Comparison of ENCODE assay signal across 8 cellular contexts in the genomic region with DNA sequence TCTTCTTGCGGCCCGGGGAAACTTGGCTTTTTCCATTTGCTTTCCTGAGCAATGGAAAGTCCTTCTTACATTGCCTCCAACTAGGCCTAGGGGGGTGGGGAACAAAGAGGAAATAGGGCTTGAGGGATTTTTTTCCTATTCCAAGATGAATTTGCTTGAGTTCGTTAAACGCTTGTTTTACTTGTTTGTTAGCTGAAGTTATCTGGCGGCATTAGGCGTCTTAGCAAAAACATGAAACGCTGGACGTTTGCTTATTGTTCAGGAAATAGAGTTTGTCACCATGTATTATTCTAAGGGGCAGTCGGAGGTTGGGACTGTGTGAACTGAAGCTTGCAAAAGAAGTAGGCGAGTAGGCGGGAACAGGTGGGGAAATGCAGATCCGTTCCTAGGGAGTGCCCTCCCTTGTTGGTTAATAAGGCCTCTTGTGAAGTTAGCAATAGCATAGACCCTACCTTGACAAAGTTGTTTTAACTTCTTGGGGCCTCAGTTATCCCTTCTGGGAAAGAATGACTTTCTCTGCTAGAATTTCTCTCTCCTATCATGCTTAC. TPM values are rescaled to one million over a fixed set of nuclear protein-coding genes. Genes with fewer than 3 reads are reported as not detected.
DNase-seq lines count a peak whose midpoint lies in the region; ATAC-seq and TF ChIP-seq lines count a peak whose summit lies in the region.

No MANE protein-coding gene starts in this region.

- H3K14ac ChIP-seq in H9 (ENCODE audit: insufficient read depth, low read length) (peak overlapping the region; percentile 87; the same call in 1 of the 2 replicates), mesenchymal stem cell (ENCODE audit: low read length in 2 of 2) (peak overlapping the region in 1 of 2 experiments; percentile 68)

- H2AK5ac ChIP-seq in H9 (ENCODE audit: insufficient read length, low read length) (no peak overlapping the region), mesenchymal stem cell (ENCODE audit: low read length, severe bottlenecking) (no peak overlapping the region)

- H3K36me3 Mint-ChIP-seq in H9 (ENCODE audit: insufficient read depth in 1 of 3, low read depth in 3 of 3): peaks cover 4 to 21% (median 16%) of the 10 kb centered on the region in 3 experiments; a peak in 6 of 7 replicates

- peaks cover 0 to 8% of the 10 kb centered on the region in 2 experiments for H3K36me3 ChIP-seq in mesenchymal stem cell (ENCODE audit: control insufficient read depth in 1 of 2, insufficient read depth in 2 of 2, low read depth in 1 of 2, low read length in 2 of 2)

- H3K79me1 ChIP-seq in H9 (ENCODE audit: insufficient read depth, low read depth, low read length, poor library complexity, severe bottlenecking): no peaks in the 10 kb centered on the region
- H3K79me1 ChIP-seq in mesenchymal stem cell (replicated peaks; ENCODE audit: low read length, poor library complexity, severe bottlenecking): peaks cover 32% of the 10 kb centered on the region

- H3K18ac ChIP-seq in H9 (ENCODE audit: insufficient read length, low read depth, low read length) (peak overlapping the region; percentile 81), mesenchymal stem cell (ENCODE audit: low read depth in 1 of 2, low read length in 2 of 2) (peak overlapping the region in 1 of 2 experiments; percentile 84)

- in situ Hi-C loops in ACHN (cut with HindIII; ENCODE audit: low pct_ligation_motif_present, low pct_unique_long_range_greater_than_20kb, low sequenced_read_pairs): no loop called here

- DNase-seq in ACHN (peak; percentile 16), H9 (peak; percentile 44), astrocyte of the hippocampus (ENCODE audit: low read depth, low spot score) (peak; percentile 54), mesenchymal stem cell (peak; percentile 61), HPDE6-E6E7 (ENCODE audit: extremely low spot score) (no peak), NCI-H1436 treated with DMSO at 0.1 percent for 48 hours (lab: John Stamatoyannopoulos, UW) (no peak)

- H2BK120ac ChIP-seq in H9 (ENCODE audit: low read depth, low read length, poor library complexity, severe bottlenecking) (no peak overlapping the region), mesenchymal stem cell (ENCODE audit: low read depth, low read length) (no peak overlapping the region)

- no peak overlapping the region for H3K27ac ChIP-seq in H9 (ENCODE audit: insufficient read length, low read depth, low read length)
- H3K27ac ChIP-seq in mesenchymal stem cell (ENCODE audit: low read length, poor library complexity, severe bottlenecking): no peak overlapping the region

- H3K23me2 ChIP-seq in H9 (ENCODE audit: insufficient read length, low read depth, low read length, poor library complexity, severe bottlenecking): peaks cover 31% of the 10 kb centered on the region

- H4K5ac ChIP-seq in H9 (ENCODE audit: insufficient read length, low read depth, low read length): no peak overlapping the region

- H4K91ac ChIP-seq in H9 (ENCODE audit: insufficient read length, low read depth, low read length): no peak overlapping the region
- no peak overlapping the region for H4K91ac ChIP-seq in mesenchymal stem cell (ENCODE audit: low read length)

- peaks cover 31% of the 10 kb centered on the region; the same call in 1 of the 2 replicates for H3K79me2 ChIP-seq in H9 (ENCODE audit: insufficient read depth, low read length)

- no peak overlapping the region for H2BK5ac ChIP-seq in H9 (ENCODE audit: insufficient read length, low read length)
- H2BK5ac ChIP-seq in mesenchymal stem cell (ENCODE audit: low read depth, low read length, poor library complexity, severe bottlenecking): no peak overlapping the region

- H3K4me3 Mint-ChIP-seq in H9: peak overlapping the region; percentile 71 to 85

- no peak overlapping the region for H3K4ac ChIP-seq in H9 (ENCODE audit: low read depth, low read length)
- peak overlapping the region in 1 of 2 experiments; percentile 54 for H3K4ac ChIP-seq in mesenchymal stem cell (ENCODE audit: low read depth in 1 of 2, low read length in 2 of 2)

- H2BK12ac ChIP-seq in H9 (ENCODE audit: insufficient read length, low read depth, low read length) (no peak overlapping the region), mesenchymal stem cell (ENCODE audit: low read length in 2 of 2) (peak overlapping the region in 1 of 2 experiments; percentile 59)

- H3K9me3 ChIP-seq in H9 (ENCODE audit: control insufficient read depth, low read depth, low read length): no peaks in the 10 kb centered on the region
- H3K9me3 ChIP-seq in mesenchymal stem cell (ENCODE audit: control insufficient read depth, low read length): no peaks in the 10 kb centered on the region

- no peak overlapping the region for H3K56ac ChIP-seq in H9 (ENCODE audit: insufficient read length, low read depth, low read length)

- no peaks in the 10 kb centered on the region for H3K27me3 ChIP-seq in H9 (ENCODE audit: insufficient read depth, low read length)
- H3K27me3 ChIP-seq in mesenchymal stem cell (ENCODE audit: control insufficient read depth in 1 of 2, insufficient read depth in 1 of 2, low read length in 2 of 2): no peaks in the 10 kb centered on the region

- TF ChIP-seq CTCF in H9 (conservative IDR thresholded peaks at IDR 0.05): no peak

- no peak overlapping the region for H2BK20ac ChIP-seq in H9 (ENCODE audit: low read depth, low read length, poor library complexity, severe bottlenecking)

- H3K4me2 ChIP-seq in H9 (ENCODE audit: insufficient read depth, insufficient read length, low read length) (peak overlapping the region; percentile 66), mesenchymal stem cell (ENCODE audit: low read length, poor library complexity, severe bottlenecking) (peak overlapping the region; percentile 74)

- H3K4me1 Mint-ChIP-seq in H9: peaks cover 56 to 60% of the 10 kb centered on the region in 2 experiments

- no CpG with 5 or more reads among the region's 12 CpGs for WGBS in H9 (ENCODE audit: extremely low coverage, insufficient read length, low lambda C conversion rate)
- WGBS in mesenchymal stem cell: 22% methylated on average over 9 of the region's 12 CpGs

- peak overlapping the region; percentile 72 for H3K9ac ChIP-seq in H9 (ENCODE audit: extremely low read depth, insufficient read length, low read length)
- peak overlapping the region; percentile 86 for H3K9ac ChIP-seq in mesenchymal stem cell (ENCODE audit: low read length)

- H3K4me1 ChIP-seq in H9 (ENCODE audit: insufficient read depth, low read length) (no peaks in the 10 kb centered on the region; the same call in 1 of the 2 replicates), mesenchymal stem cell (ENCODE audit: control insufficient read depth, insufficient read depth, low read depth, low read length) (peaks cover 29% of the 10 kb centered on the region)

- no peaks in the 10 kb centered on the region for H3K9me3 Mint-ChIP-seq in H9

- peak overlapping the region; percentile 79 to 88 for H3K4me3 ChIP-seq in mesenchymal stem cell (ENCODE audit: insufficient read depth in 1 of 2, low read depth in 1 of 2, low read length in 2 of 2)

- H3K27me3 Mint-ChIP-seq in H9 (ENCODE audit: low read depth): no peaks in the 10 kb centered on the region; the same call in 1 of the 2 replicates

- ATAC-seq in HG03565 (IDR thresholded peaks at IDR 0.05; ENCODE audit: unreplicated experiment) (no peak), GM18517 (IDR thresholded peaks at IDR 0.05; ENCODE audit: unreplicated experiment) (no peak)

- no peak overlapping the region for H3T11ph ChIP-seq in H9 (ENCODE audit: low read length)

- no peak overlapping the region for H4K8ac ChIP-seq in H9 (replicated peaks; ENCODE audit: insufficient read length, low read depth, low read length)
- no peak overlapping the region for H4K8ac ChIP-seq in mesenchymal stem cell (ENCODE audit: low read length)

- H4K20me1 ChIP-seq in H9 (ENCODE audit: control insufficient read depth, insufficient read depth, insufficient read length): no peaks in the 10 kb centered on the region

- H2AFZ ChIP-seq in H9 (ENCODE audit: low read length) (no peak overlapping the region), mesenchymal stem cell (ENCODE audit: low read depth, low read length) (no peak overlapping the region)

- H3K23ac ChIP-seq in H9 (ENCODE audit: insufficient read length, low read depth, low read length) (no peak overlapping the region), mesenchymal stem cell (ENCODE audit: low read length in 2 of 2) (no peak overlapping the region)

- peak overlapping the region in 1 of 3 experiments; percentile 52; a peak in 1 of 7 replicates for H3K27ac Mint-ChIP-seq in H9

- H2BK15ac ChIP-seq in H9 (ENCODE audit: low read depth, low read length) (no peak overlapping the region), mesenchymal stem cell (ENCODE audit: low read depth, poor library complexity, severe bottlenecking) (no peak overlapping the region)

RNA-seq across cellular contexts. Expression of gene CABLES1, which starts 1.9 kb away (rescaled TPM):
- 24.1 and 27.1 TPM in 2 replicates for total RNA-seq in H9 (2021)
- polyA plus RNA-seq in mesenchymal stem cell (2013, experiment 1 of 2): 8.1 TPM
- polyA plus RNA-seq in mesenchymal stem cell (2013, experiment 2 of 2): 8.9 TPM

Comparison
In these comparisons a context has a peak if more than half of its experiments do, and no peak if none do; other contexts are left out.
1. DNase-seq: peak in ACHN (single experiment), H9 (single experiment), astrocyte of the hippocampus (single experiment) and mesenchymal stem cell (single experiment); none in HPDE6-E6E7 (single experiment) and NCI-H1436 treated with DMSO at 0.1 percent for 48 hours (single experiment).